Comparison of ENCODE assay signal across 25 cellular contexts in the genomic region with DNA sequence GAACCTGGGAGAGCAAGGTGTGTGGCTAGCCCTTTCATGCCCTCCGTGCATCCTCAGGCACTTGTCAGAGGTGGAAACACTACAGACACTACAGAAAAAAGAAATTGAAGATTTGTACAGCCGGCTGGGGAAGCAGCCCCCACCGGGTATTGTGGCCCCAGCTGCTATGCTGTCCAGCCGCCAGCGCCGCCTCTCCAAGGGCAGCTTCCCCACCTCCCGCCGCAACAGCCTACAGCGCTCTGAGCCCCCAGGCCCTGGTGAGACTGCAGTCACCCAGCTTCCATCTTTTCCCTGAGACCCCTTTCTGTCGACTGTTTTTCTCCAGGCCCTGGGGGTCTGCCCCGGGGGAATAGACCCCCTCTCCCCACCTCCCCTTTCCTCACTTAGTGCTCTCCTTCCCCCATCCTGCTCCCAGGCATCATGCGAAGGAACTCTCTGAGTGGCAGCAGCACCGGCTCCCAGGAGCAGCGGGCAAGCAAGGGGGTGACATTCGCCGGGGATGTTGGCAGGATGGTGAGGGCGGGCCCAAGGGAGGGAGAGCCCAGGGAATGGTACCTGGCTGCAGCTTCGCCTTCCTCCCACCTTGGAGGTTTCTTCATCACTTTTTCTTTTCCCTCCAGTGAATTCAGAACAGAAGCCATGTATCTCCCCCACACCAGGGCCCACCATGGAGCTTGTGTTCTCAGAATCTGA. TPM values are rescaled to one million over a fixed set of nuclear protein-coding genes. Genes with fewer than 3 reads are reported as not detected.
A peak's percentile ranks its signal among the peaks of the same experiment; 100 is the strongest.
DNase-seq lines count a peak whose midpoint lies in the region; ATAC-seq, FAIRE-seq and TF ChIP-seq lines count a peak whose summit lies in the region.
"Had no signal": no experiment of that assay in that cellular context is flagged by ENCODE, and none has a peak within 500 bp of the region (broad histone marks: within the 10 kb centered on the region; RNA-seq: fewer than 3 reads in every experiment).

No MANE protein-coding gene starts in this region.

- H4K20me1 ChIP-seq in astrocyte (ENCODE audit: insufficient read depth, low read length): no peaks in the 10 kb centered on the region

- H3K27me3 ChIP-seq in astrocyte (ENCODE audit: insufficient read depth, low read length) (no peaks in the 10 kb centered on the region), mucosa of rectum (ENCODE audit: control insufficient read depth in 2 of 2, insufficient read depth in 2 of 2, low read length in 2 of 2) (no peaks in the 10 kb centered on the region)
- H3K27me3 ChIP-seq: adrenal gland, thyroid gland had no signal

- H3K9ac ChIP-seq in astrocyte (ENCODE audit: low read length) (no peak overlapping the region), mucosa of rectum (ENCODE audit: low read depth in 1 of 2, low read length in 2 of 2) (peak overlapping the region; percentile 26 to 60)
- H3K9ac ChIP-seq: GM23248 had no signal

- H3K4me1 ChIP-seq in astrocyte (ENCODE audit: insufficient read depth, low read length): peaks cover 10% of the 10 kb centered on the region
- peaks cover 35 to 37% of the 10 kb centered on the region in 2 donors for H3K4me1 ChIP-seq in mucosa of rectum (ENCODE audit: control insufficient read depth in 2 of 2, insufficient read depth in 2 of 2, low read length in 2 of 2)

- H3K36me3 Mint-ChIP-seq in activated naive CD8-positive, alpha-beta T cell: no peaks in the 10 kb centered on the region
- peaks cover 6% of the 10 kb centered on the region for H3K36me3 Mint-ChIP-seq in activated naive CD8-positive, alpha-beta T cell treated with anti-CD3 and anti-CD28 coated beads, Interleukin-2, amount 50 U/mL, for 24 hours (ENCODE audit: low read depth)
- H3K36me3 Mint-ChIP-seq in astrocyte (ENCODE audit: low read depth, unreplicated experiment) (peaks cover 13% of the 10 kb centered on the region), type B pancreatic cell (peaks cover 9% of the 10 kb centered on the region)

- no peak overlapping the region for H2AFZ ChIP-seq in astrocyte (ENCODE audit: low read depth, low read length)
- H2AFZ ChIP-seq: GM23248 had no signal

- peaks cover 14% of the 10 kb centered on the region for H3K79me2 ChIP-seq in astrocyte (ENCODE audit: insufficient read depth, low read length)

- peaks cover 3% of the 10 kb centered on the region for H3K36me3 ChIP-seq in astrocyte (ENCODE audit: insufficient read depth, low read length)
- peaks cover 6 to 12% of the 10 kb centered on the region in 2 donors for H3K36me3 ChIP-seq in mucosa of rectum (ENCODE audit: control insufficient read depth in 2 of 2, insufficient read depth in 2 of 2, low read length in 2 of 2)
- H3K36me3 ChIP-seq: adrenal gland, thyroid gland had no signal

- no peak overlapping the region for H3K27ac ChIP-seq in astrocyte (ENCODE audit: low read depth, low read length)
- H3K27ac ChIP-seq in mucosa of rectum (ENCODE audit: low read depth in 2 of 2, low read length in 2 of 2): peak overlapping the region; percentile 90 to 94
- H3K27ac ChIP-seq: adrenal gland, GM23248, thyroid gland had no signal

- H3K4me1 Mint-ChIP-seq in activated naive CD8-positive, alpha-beta T cell (ENCODE audit: low read depth): peaks cover 18% of the 10 kb centered on the region
- H3K4me1 Mint-ChIP-seq in activated naive CD8-positive, alpha-beta T cell treated with anti-CD3 and anti-CD28 coated beads, Interleukin-2, amount 50 U/mL, for 24 hours: peaks cover 18% of the 10 kb centered on the region
- H3K4me1 Mint-ChIP-seq in astrocyte (ENCODE audit: low read depth, unreplicated experiment): peaks cover 7% of the 10 kb centered on the region
- peaks cover 17% of the 10 kb centered on the region for H3K4me1 Mint-ChIP-seq in type B pancreatic cell (ENCODE audit: unreplicated experiment)

- H3K4me3 ChIP-seq in astrocyte (ENCODE audit: insufficient read depth, low read depth, low read length): no peak overlapping the region
- peak overlapping the region; percentile 5 to 98 for H3K4me3 ChIP-seq in mucosa of rectum (ENCODE audit: low read length in 2 of 2)
- H3K4me3 ChIP-seq: adrenal gland, GM23248, thyroid gland had no signal

- TF ChIP-seq CTCF in astrocyte (IDR thresholded peaks at IDR 0.05; ENCODE audit: insufficient read depth, low read depth, low read length) (no peak), type B pancreatic cell (conservative IDR thresholded peaks at IDR 0.05) (no peak)

- H3K9me3 Mint-ChIP-seq in activated naive CD8-positive, alpha-beta T cell (ENCODE audit: low read depth): no peaks in the 10 kb centered on the region
- peaks cover 4% of the 10 kb centered on the region for H3K9me3 Mint-ChIP-seq in activated naive CD8-positive, alpha-beta T cell treated with anti-CD3 and anti-CD28 coated beads, Interleukin-2, amount 50 U/mL, for 24 hours
- H3K9me3 Mint-ChIP-seq in astrocyte (ENCODE audit: unreplicated experiment) (no peaks in the 10 kb centered on the region), type B pancreatic cell (peaks cover 5% of the 10 kb centered on the region)

- H3K4me3 Mint-ChIP-seq in activated naive CD8-positive, alpha-beta T cell: peak overlapping the region; percentile 58
- no peak overlapping the region for H3K4me3 Mint-ChIP-seq in activated naive CD8-positive, alpha-beta T cell treated with anti-CD3 and anti-CD28 coated beads, Interleukin-2, amount 50 U/mL, for 24 hours
- peak overlapping the region; percentile 94 for H3K4me3 Mint-ChIP-seq in astrocyte (ENCODE audit: unreplicated experiment)
- peak overlapping the region; percentile 96 for H3K4me3 Mint-ChIP-seq in type B pancreatic cell

- no peak overlapping the region for H3K4me2 ChIP-seq in astrocyte (ENCODE audit: low read length)
- H3K4me2 ChIP-seq: smooth muscle cell had no signal

- H3K9me3 ChIP-seq in astrocyte (ENCODE audit: insufficient read depth, low read depth, low read length) (no peaks in the 10 kb centered on the region), mucosa of rectum (ENCODE audit: control insufficient read depth in 2 of 2, low read length in 2 of 2) (no peaks in the 10 kb centered on the region)
- H3K9me3 ChIP-seq: adrenal gland, thyroid gland had no signal

- DNase-seq in activated naive CD8-positive, alpha-beta T cell treated with anti-CD3 and anti-CD28 coated beads, Interleukin-2, amount 50 U/mL, for 24 hours: no peak
- DNase-seq in astrocyte (ENCODE audit: low read depth) (no peak), type B pancreatic cell (ENCODE audit: extremely low spot score, unreplicated experiment) (no peak), NCI-H526 (lab: John Stamatoyannopoulos, UW) (no peak)
- DNase-seq in stimulated activated CD4-positive, alpha-beta T cell treated with anti-CD3 and anti-CD28 coated beads, Interleukin-4, amount 100 ng/mL, for 24 hours: no peak
- DNase-seq in activated effector memory CD4-positive, alpha-beta T cell treated with Interleukin-2 at 50 U/mL for 16 hours: no peak
- DNase-seq: activated CD4-positive, alpha-beta T cell treated with anti-CD3 and anti-CD28 coated beads for 48 hours; adrenal gland; C1 segment of cervical spinal cord; EL; foreskin fibroblast; GM23248; Kasumi-1; NCI-H1092; NCI-H2029 treated with DMSO at 0.1 percent for 48 hours; SIG-M5; stimulated activated CD4-positive, alpha-beta T cell treated with anti-CD3 and anti-CD28 coated beads, Interleukin-4, amount 100 ng/mL, for 1 hour; stimulated activated naive CD8-positive, alpha-beta T cell treated with anti-CD3 and anti-CD28 coated beads, Interleukin-15, Interleukin-2, amounts not matched to agents 100 U/mL and 50 U/mL, for 24 hours; thyroid gland had no signal

- no peak overlapping the region for H3K27ac Mint-ChIP-seq in activated naive CD8-positive, alpha-beta T cell
- no peak overlapping the region for H3K27ac Mint-ChIP-seq in activated naive CD8-positive, alpha-beta T cell treated with anti-CD3 and anti-CD28 coated beads, Interleukin-2, amount 50 U/mL, for 24 hours
- H3K27ac Mint-ChIP-seq in astrocyte (ENCODE audit: unreplicated experiment) (no peak overlapping the region), type B pancreatic cell (peak overlapping the region; percentile 87)

- no peaks in the 10 kb centered on the region for H3K27me3 Mint-ChIP-seq in activated naive CD8-positive, alpha-beta T cell
- peaks cover 2% of the 10 kb centered on the region for H3K27me3 Mint-ChIP-seq in activated naive CD8-positive, alpha-beta T cell treated with anti-CD3 and anti-CD28 coated beads, Interleukin-2, amount 50 U/mL, for 24 hours
- H3K27me3 Mint-ChIP-seq in astrocyte (ENCODE audit: low read depth, unreplicated experiment) (no peaks in the 10 kb centered on the region), type B pancreatic cell (peaks cover 11% of the 10 kb centered on the region)

- no peak for ATAC-seq in activated naive CD8-positive, alpha-beta T cell treated with anti-CD3 and anti-CD28 coated beads, Interleukin-2, amount 50 U/mL, for 24 hours
- ATAC-seq: stimulated activated naive CD8-positive, alpha-beta T cell treated with anti-CD3 and anti-CD28 coated beads, Interleukin-15, Interleukin-2, amounts not matched to agents 100 U/mL and 50 U/mL, for 24 hours had no signal

- FAIRE-seq in astrocyte (lab: Jason Lieb, UNC): no peak
- FAIRE-seq: bronchial epithelial cell, HTR-8/SVneo had no signal

RNA-seq across cellular contexts. Expression of a gene that starts 2.3 kb away (rescaled TPM):
- total RNA-seq in astrocyte (31.8 and 34.3 TPM in 2 replicates), type B pancreatic cell (ENCODE audit: low replicate concordance) (82.2 and 93.9 TPM in 2 replicates)

RNA-seq across cellular contexts. Expression of a gene that starts 2.4 kb away (rescaled TPM):
- not detected in 2 replicates for total RNA-seq in astrocyte
- 0.46 TPM in 1 of 2 replicates, not detected in the other for total RNA-seq in type B pancreatic cell (ENCODE audit: low replicate concordance)
- total RNA-seq: bronchial epithelial cell, GM23248, mononuclear cell, smooth muscle cell had no signal

RNA-seq across cellular contexts. Expression of a gene that starts 15.8 kb away (rescaled TPM):
- 22.8 and 34.8 TPM in 2 replicates for total RNA-seq in astrocyte
- 2.7 and 4.2 TPM in 2 replicates for total RNA-seq in type B pancreatic cell (ENCODE audit: low replicate concordance)

RNA-seq across cellular contexts. Expression of a gene that starts 23.0 kb away (rescaled TPM):
- 49.5 and 53.2 TPM in 2 replicates for total RNA-seq in astrocyte
- 86.9 and 103 TPM in 2 replicates for total RNA-seq in type B pancreatic cell (ENCODE audit: low replicate concordance)

RNA-seq across cellular contexts. Expression of a gene that starts 27.9 kb away (rescaled TPM):
- total RNA-seq in astrocyte (79.8 and 87.6 TPM in 2 replicates), type B pancreatic cell (ENCODE audit: low replicate concordance) (62.5 and 72.1 TPM in 2 replicates)
